ENCODE assay signal across 1 cellular context in genomic region chr10:109974509-109975191, GRCh38.
TF ChIP-seq lines count a peak whose summit lies in the region.

No MANE protein-coding gene starts in this region.

TF ChIP-seq in HepG2, 621 proteins besides CTCF, POLR2A, EP300 and RAD21 (continued from another document):
- TF ChIP-seq NFAT5 (CRISPR knock-in tag; IDR thresholded peaks at IDR 0.05) (no peak), SMYD3 (CRISPR knock-in tag; IDR thresholded peaks at IDR 0.05) (no peak), PPARG (CRISPR knock-in tag; conservative IDR thresholded peaks at IDR 0.05) (no peak; the same call in 1 of the 2 replicates), PLSCR1 (CRISPR knock-in tag; IDR thresholded peaks at IDR 0.05; ENCODE audit: borderline replicate concordance) (no peak), ZEB1 (IDR thresholded peaks at IDR 0.05; ENCODE audit: insufficient replicate concordance, low read depth) (no peak), KLF16 (CRISPR knock-in tag; IDR thresholded peaks at IDR 0.05) (no peak), SRSF1 (optimal IDR thresholded peaks at IDR 0.05; ENCODE audit: low read depth, low read length) (no peak), KDM2A (CRISPR knock-in tag; IDR thresholded peaks at IDR 0.05; ENCODE audit: borderline replicate concordance, low read depth) (no peak), ZNF503 (CRISPR knock-in tag; IDR thresholded peaks at IDR 0.05) (no peak), SMARCC2 (IDR thresholded peaks at IDR 0.05) (no peak), ZUFSP (CRISPR knock-in tag; IDR thresholded peaks at IDR 0.05; ENCODE audit: borderline replicate concordance) (no peak), ZNF552 (CRISPR knock-in tag; IDR thresholded peaks at IDR 0.05; ENCODE audit: borderline replicate concordance) (no peak), ZNF605 (CRISPR knock-in tag; IDR thresholded peaks at IDR 0.05) (no peak)
